In genomic region chr5:76175051-76175666, GRCh38 we compare ENCODE assay signal across 8 cellular contexts.
A peak's percentile ranks its signal among the peaks of the same experiment; 100 is the strongest.
DNase-seq lines count a peak whose midpoint lies in the region; ATAC-seq and TF ChIP-seq lines count a peak whose summit lies in the region.

No MANE protein-coding gene starts in this region.

- no peaks in the 10 kb centered on the region for H3K27me3 Mint-ChIP-seq in brain

- H3K27ac Mint-ChIP-seq in brain = peak overlapping the region in 1 of 5 experiments; percentile 5

- no peaks in the 10 kb centered on the region for H3K36me3 Mint-ChIP-seq in brain

- DNase-seq in DMS153 treated with DMSO at 0.1 percent for 48 hours (lab: John Stamatoyannopoulos, UW; ENCODE audit: unreplicated experiment) = peak; percentile 1
- peak; percentile 76 for DNase-seq in MM.1S
- DNase-seq in T-helper 9 cell = peak; percentile 34
- DNase-seq in left kidney (ENCODE audit: low read depth, low spot score) = peak; percentile 83
- peak; percentile 4 to 19 for DNase-seq in stimulated activated CD8-positive, alpha-beta memory T cell treated with anti-CD3 and anti-CD28 coated beads, Interleukin-4, amount 100 ng/mL, for 4 hours (ENCODE audit: low read depth in 2 of 2, low spot score in 1 of 2)

- H3K4me1 Mint-ChIP-seq in brain = peaks cover 10% of the 10 kb centered on the region

- peaks cover 12% of the 10 kb centered on the region; the same call in 1 of the 2 replicates for H3F3A ChIP-seq in MM.1S (ENCODE audit: insufficient read depth, low read length)

- no peaks in the 10 kb centered on the region for H3K36me3 ChIP-seq in MM.1S (replicated peaks; ENCODE audit: insufficient read depth, low read length)

- no peak overlapping the region for H3K4me3 Mint-ChIP-seq in brain

- ATAC-seq in GM21528 (IDR thresholded peaks at IDR 0.05; ENCODE audit: low FRiP score, unreplicated experiment) = peak; percentile 71
- no peak for ATAC-seq in GM18858 (IDR thresholded peaks at IDR 0.05; ENCODE audit: unreplicated experiment)

- H3K79me2 ChIP-seq in MM.1S (ENCODE audit: low read length) = no peaks in the 10 kb centered on the region

- peaks cover 0 to 2% (median 0%) of the 10 kb centered on the region in 5 experiments for H3K9me3 Mint-ChIP-seq in brain

- peak overlapping the region; percentile 34; the same call in 1 of the 2 replicates for H3K4me3 ChIP-seq in MM.1S (ENCODE audit: low read length)

- no peaks in the 10 kb centered on the region for H3K9me3 ChIP-seq in MM.1S (replicated peaks; ENCODE audit: insufficient read depth, low read length)

- peak overlapping the region; percentile 14; the same call in 1 of the 2 replicates for H3K9ac ChIP-seq in MM.1S (ENCODE audit: low read length)

- no peak overlapping the region for H2AFZ ChIP-seq in MM.1S (ENCODE audit: low read length)

- TF ChIP-seq CTCF in MM.1S (IDR thresholded peaks at IDR 0.05; ENCODE audit: low read length) (peak; percentile 88), brain (conservative IDR thresholded peaks at IDR 0.05) (peak; percentile 69 to 81)

- H3K4me1 ChIP-seq in MM.1S (ENCODE audit: low read length) = peaks cover 12% of the 10 kb centered on the region

- H3K27ac ChIP-seq in MM.1S (ENCODE audit: low read length) = peak overlapping the region; percentile 36; the same call in 1 of the 2 replicates

- no peaks in the 10 kb centered on the region for H4K20me1 ChIP-seq in MM.1S (ENCODE audit: insufficient read depth, low read length)

- H3K27me3 ChIP-seq in MM.1S (replicated peaks; ENCODE audit: insufficient read depth, low read length) = no peaks in the 10 kb centered on the region

- no peaks in the 10 kb centered on the region for H3K9me2 ChIP-seq in MM.1S (replicated peaks; ENCODE audit: insufficient read depth, low read length)

- H3K4me2 ChIP-seq in MM.1S (ENCODE audit: low read depth, low read length) = peak overlapping the region; percentile 52

Comparison
In these comparisons a context has a peak if more than half of its experiments do, and no peak if none do; other contexts are left out.
1. DNase-seq: peak in every context shown above with its lines; median percentile 83 in left kidney; 76 in MM.1S; 34 in T-helper 9 cell; 12 in stimulated activated CD8-positive, alpha-beta memory T cell treated with anti-CD3 and anti-CD28 coated beads, Interleukin-4, amount 100 ng/mL, for 4 hours; 1 in DMS153 treated with DMSO at 0.1 percent for 48 hours.